Comparison of ENCODE assay signal across 1 cellular context in the genomic region with DNA sequence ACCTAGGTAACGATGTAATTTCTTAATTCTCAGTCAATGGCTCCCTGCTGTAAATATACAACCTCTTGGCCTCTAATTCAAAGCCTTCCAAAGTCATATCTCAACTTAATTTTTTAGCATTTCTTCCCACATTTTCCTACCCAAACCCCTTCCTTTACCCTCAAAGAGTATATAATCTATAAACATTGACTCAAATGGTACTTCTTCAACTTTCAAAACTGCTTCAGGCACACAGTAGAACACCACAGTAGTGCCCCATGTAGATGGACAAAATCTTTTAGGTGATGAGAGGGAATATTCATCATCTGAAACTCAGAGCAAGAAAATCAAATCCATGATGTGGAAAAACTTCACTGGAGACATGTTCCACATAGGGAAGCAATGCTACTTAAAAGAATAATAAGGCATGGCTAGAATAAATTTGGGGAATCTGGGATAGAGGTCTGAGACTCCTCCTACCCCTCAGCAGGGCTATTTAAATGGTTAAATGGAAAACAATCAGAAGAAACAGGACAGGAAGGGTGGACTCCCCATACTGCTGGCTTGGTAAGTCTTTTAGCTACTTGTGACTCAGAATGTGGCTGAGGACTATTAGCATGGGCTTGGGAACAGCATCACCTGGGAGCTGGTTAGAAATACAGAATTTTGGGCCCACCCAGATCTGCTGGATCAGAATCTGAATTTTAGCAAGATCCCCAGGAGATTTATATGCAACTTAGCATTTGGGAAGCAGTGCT.
TF ChIP-seq lines count a peak whose summit lies in the region.

No MANE protein-coding gene starts in this region.

TF ChIP-seq in WTC11, 78 proteins besides CTCF, POLR2A, EP300 and RAD21 (continued from another document):
- no peak for TF ChIP-seq ZNF219 (CRISPR knock-in tag; IDR thresholded peaks at IDR 0.05; ENCODE audit: borderline replicate concordance)
- TF ChIP-seq NR3C1 (CRISPR knock-in tag; conservative IDR thresholded peaks at IDR 0.05; ENCODE audit: low read depth): no peak
- no peak for TF ChIP-seq NR1H2 (CRISPR knock-in tag; IDR thresholded peaks at IDR 0.05)
- TF ChIP-seq NFYB (CRISPR knock-in tag; conservative IDR thresholded peaks at IDR 0.05; ENCODE audit: low read depth): no peak
- TF ChIP-seq, protein P1, sequence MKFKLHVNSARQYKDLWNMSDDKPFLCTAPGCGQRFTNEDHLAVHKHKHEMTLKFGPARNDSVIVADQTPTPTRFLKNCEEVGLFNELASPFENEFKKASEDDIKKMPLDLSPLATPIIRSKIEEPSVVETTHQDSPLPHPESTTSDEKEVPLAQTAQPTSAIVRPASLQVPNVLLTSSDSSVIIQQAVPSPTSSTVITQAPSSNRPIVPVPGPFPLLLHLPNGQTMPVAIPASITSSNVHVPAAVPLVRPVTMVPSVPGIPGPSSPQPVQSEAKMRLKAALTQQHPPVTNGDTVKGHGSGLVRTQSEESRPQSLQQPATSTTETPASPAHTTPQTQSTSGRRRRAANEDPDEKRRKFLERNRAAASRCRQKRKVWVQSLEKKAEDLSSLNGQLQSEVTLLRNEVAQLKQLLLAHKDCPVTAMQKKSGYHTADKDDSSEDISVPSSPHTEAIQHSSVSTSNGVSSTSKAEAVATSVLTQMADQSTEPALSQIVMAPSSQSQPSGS (CRISPR knock-in tag; IDR thresholded peaks at IDR 0.05; ENCODE audit: borderline replicate concordance, low read depth): no peak
